In genomic region chr6:81648502-81648901, GRCh38 we compare ENCODE assay signal across 39 cellular contexts.
"Had no signal": no experiment of that assay in that cellular context is flagged by ENCODE, and none has a peak within 500 bp of the region (broad histone marks: within the 10 kb centered on the region; RNA-seq: fewer than 3 reads in every experiment).

No MANE protein-coding gene starts in this region.

- H3K27ac ChIP-seq: adrenal gland, ascending aorta, body of pancreas, brain microvascular endothelial cell, breast epithelium, cardiac muscle cell, colonic mucosa had no signal

- DNase-seq: activated effector memory CD4-positive, alpha-beta T cell treated with anti-CD3 and anti-CD28 coated beads, Interleukin-2, amount 50 U/mL, for 16 hours; activated effector memory CD4-positive, alpha-beta T cell treated with Interleukin-2 at 50 U/mL for 16 hours; activated gamma-delta T cell; activated gamma-delta T cell treated with Interleukin-2 at 50 U/mL for 16 hours; activated naive CD4-positive, alpha-beta T cell; activated naive CD4-positive, alpha-beta T cell treated with anti-CD3 and anti-CD28 coated beads for 36 hours; activated naive CD4-positive, alpha-beta T cell treated with anti-CD3 and anti-CD28 coated beads, Interleukin-2, amount 50 U/mL, for 16 hours; activated naive CD4-positive, alpha-beta T cell treated with Interleukin-2 at 50 U/mL for 16 hours; activated naive CD8-positive, alpha-beta T cell treated with anti-CD3 and anti-CD28 coated beads for 36 hours; activated naive CD8-positive, alpha-beta T cell treated with anti-CD3 and anti-CD28 coated beads, Interleukin-2, amount 10 ng/mL, durations not matched to agents 7 days and 5 days; activated naive CD8-positive, alpha-beta T cell treated with anti-CD3 and anti-CD28 coated beads, Interleukin-2, amount 50 U/mL, for 24 hours; activated T-cell treated with anti-CD3 and anti-CD28 coated beads, Interleukin-2, amount 50 U/mL, for 24 hours; activated T-cell treated with anti-CD3 and anti-CD28 coated beads, Interleukin-2, amount 50 U/mL, for 4 hours; activated T-cell treated with anti-CD3 and anti-CD28 coated beads, Interleukin-2, amount 50 U/mL, for 48 hours; activated T-cell treated with anti-CD3 and anti-CD28 coated beads, Interleukin-2, amount 50 U/mL, for 72 hours; adrenal gland; amniotic stem cell; amygdala; anterior cingulate cortex; aorta; body of pancreas; brain microvascular endothelial cell; caudate nucleus; central memory CD4-positive, alpha-beta T cell; cerebellar nuclear complex; colonic mucosa had no signal

- H3K27me3 Mint-ChIP-seq: activated naive CD4-positive, alpha-beta T cell treated with anti-CD3 and anti-CD28 coated beads, Interleukin-2, amount 50 U/mL, for 24 hours; activated naive CD8-positive, alpha-beta T cell; activated naive CD8-positive, alpha-beta T cell treated with anti-CD3 and anti-CD28 coated beads for 36 hours; activated naive CD8-positive, alpha-beta T cell treated with anti-CD3 and anti-CD28 coated beads, Interleukin-2, amount 10 ng/mL, durations not matched to agents 7 days and 5 days; activated naive CD8-positive, alpha-beta T cell treated with anti-CD3 and anti-CD28 coated beads, Interleukin-2, amount 50 U/mL, for 24 hours; activated T-cell treated with anti-CD3 and anti-CD28 coated beads, Interleukin-2, amount 50 U/mL, for 24 hours; activated T-helper 17 cell treated with anti-CD3 and anti-CD28 coated beads, Interleukin-2, amount 50 U/mL, for 72 hours; brain; central memory CD8-positive, alpha-beta T cell had no signal

- H3K9me3 Mint-ChIP-seq: activated naive CD4-positive, alpha-beta T cell treated with anti-CD3 and anti-CD28 coated beads for 36 hours; activated naive CD4-positive, alpha-beta T cell treated with anti-CD3 and anti-CD28 coated beads, Interleukin-2, amount 50 U/mL, for 24 hours; activated naive CD8-positive, alpha-beta T cell treated with anti-CD3 and anti-CD28 coated beads, Interleukin-2, amount 10 ng/mL, durations not matched to agents 7 days and 5 days; activated T-cell treated with anti-CD3 and anti-CD28 coated beads, Interleukin-2, amount 50 U/mL, for 24 hours; activated T-helper 1 cell treated with anti-CD3 and anti-CD28 coated beads, Interleukin-12 subunit alpha, Interleukin-12 subunit beta, Interleukin-2, Interleukin-4 antibody, amounts not matched to agents 30 ng/mL and 10 ng/mL and 1 ng/mL, durations not matched to agents 14 hours and 24 hours and 36 hours; activated T-helper 2 cell treated with anti-CD3 and anti-CD28 coated beads, Interferon-gamma antibody, Interleukin-2, Interleukin-4, amounts not matched to agents 10 μg/mL and 5 μg/mL and 100 μg/mL, durations not matched to agents 14 hours and 24 hours and 36 hours had no signal

- H3K27me3 ChIP-seq: adrenal gland, ascending aorta, brain microvascular endothelial cell, breast epithelium, cardiac muscle cell, colonic mucosa had no signal

- H3K36me3 Mint-ChIP-seq: activated naive CD4-positive, alpha-beta T cell treated with anti-CD3 and anti-CD28 coated beads, Interleukin-2, amount 50 U/mL, for 24 hours; activated naive CD8-positive, alpha-beta T cell; activated naive CD8-positive, alpha-beta T cell treated with anti-CD3 and anti-CD28 coated beads for 36 hours; activated naive CD8-positive, alpha-beta T cell treated with anti-CD3 and anti-CD28 coated beads, Interleukin-2, amount 10 ng/mL, durations not matched to agents 7 days and 5 days; brain had no signal

- H3K4me1 Mint-ChIP-seq: activated naive CD4-positive, alpha-beta T cell treated with anti-CD3 and anti-CD28 coated beads, Interleukin-2, amount 50 U/mL, for 24 hours; activated naive CD8-positive, alpha-beta T cell treated with anti-CD3 and anti-CD28 coated beads for 36 hours; activated naive CD8-positive, alpha-beta T cell treated with anti-CD3 and anti-CD28 coated beads, Interleukin-2, amount 10 ng/mL, durations not matched to agents 7 days and 5 days; activated naive CD8-positive, alpha-beta T cell treated with anti-CD3 and anti-CD28 coated beads, Interleukin-2, amount 50 U/mL, for 24 hours; activated T-helper 17 cell treated with anti-CD3 and anti-CD28 coated beads, Interleukin-2, amount 50 U/mL, for 72 hours; brain; central memory CD8-positive, alpha-beta T cell had no signal

- FAIRE-seq: astrocyte, bronchial epithelial cell, colon had no signal

- H3K4me1 ChIP-seq: adrenal gland, ascending aorta, body of pancreas, breast epithelium, colonic mucosa had no signal

- ATAC-seq: activated naive CD8-positive, alpha-beta T cell treated with anti-CD3 and anti-CD28 coated beads, Interleukin-2, amount 50 U/mL, for 24 hours; activated T-cell treated with anti-CD3 and anti-CD28 coated beads, Interleukin-2, amount 50 U/mL, for 4 hours; activated T-cell treated with anti-CD3 and anti-CD28 coated beads, Interleukin-2, amount 50 U/mL, for 72 hours; activated T-helper 17 cell treated with anti-CD3 and anti-CD28 coated beads, Interleukin-2, amount 50 U/mL, for 72 hours; body of pancreas had no signal

- H3K9me3 ChIP-seq: adrenal gland, ascending aorta, body of pancreas, breast epithelium, colonic mucosa had no signal

- H3K27ac Mint-ChIP-seq: activated naive CD4-positive, alpha-beta T cell treated with anti-CD3 and anti-CD28 coated beads for 36 hours; activated naive CD4-positive, alpha-beta T cell treated with anti-CD3 and anti-CD28 coated beads, Interleukin-2, amount 50 U/mL, for 24 hours; activated naive CD8-positive, alpha-beta T cell; activated naive CD8-positive, alpha-beta T cell treated with anti-CD3 and anti-CD28 coated beads for 36 hours; activated naive CD8-positive, alpha-beta T cell treated with anti-CD3 and anti-CD28 coated beads, Interleukin-2, amount 10 ng/mL, durations not matched to agents 7 days and 5 days; activated naive CD8-positive, alpha-beta T cell treated with anti-CD3 and anti-CD28 coated beads, Interleukin-2, amount 50 U/mL, for 24 hours; activated T-cell treated with anti-CD3 and anti-CD28 coated beads, Interleukin-2, amount 50 U/mL, for 24 hours; activated T-cell treated with anti-CD3 and anti-CD28 coated beads, Interleukin-2, amount 50 U/mL, for 72 hours; activated T-helper 1 cell treated with anti-CD3 and anti-CD28 coated beads, Interleukin-12 subunit alpha, Interleukin-12 subunit beta, Interleukin-2, Interleukin-4 antibody, amounts not matched to agents 30 ng/mL and 10 ng/mL and 1 ng/mL, durations not matched to agents 14 hours and 24 hours and 36 hours; activated T-helper 17 cell treated with anti-CD3 and anti-CD28 coated beads, Interleukin-2, amount 50 U/mL, for 72 hours; activated T-helper 2 cell treated with anti-CD3 and anti-CD28 coated beads, Interferon-gamma antibody, Interleukin-2, Interleukin-4, amounts not matched to agents 10 μg/mL and 5 μg/mL and 100 μg/mL, durations not matched to agents 14 hours and 24 hours and 36 hours; brain had no signal

- H3K36me3 ChIP-seq: adrenal gland, ascending aorta, brain microvascular endothelial cell, breast epithelium, cardiac muscle cell, colonic mucosa had no signal

- H3K4me3 ChIP-seq: adrenal gland, ascending aorta, body of pancreas, breast epithelium, cardiac muscle cell, colonic mucosa had no signal

- H3K4me3 Mint-ChIP-seq: activated naive CD4-positive, alpha-beta T cell treated with anti-CD3 and anti-CD28 coated beads for 36 hours; activated naive CD4-positive, alpha-beta T cell treated with anti-CD3 and anti-CD28 coated beads, Interleukin-2, amount 50 U/mL, for 24 hours; activated naive CD8-positive, alpha-beta T cell; activated naive CD8-positive, alpha-beta T cell treated with anti-CD3 and anti-CD28 coated beads for 36 hours; activated naive CD8-positive, alpha-beta T cell treated with anti-CD3 and anti-CD28 coated beads, Interleukin-2, amount 10 ng/mL, durations not matched to agents 7 days and 5 days; activated naive CD8-positive, alpha-beta T cell treated with anti-CD3 and anti-CD28 coated beads, Interleukin-2, amount 50 U/mL, for 24 hours; activated T-cell treated with anti-CD3 and anti-CD28 coated beads, Interleukin-2, amount 50 U/mL, for 24 hours; activated T-cell treated with anti-CD3 and anti-CD28 coated beads, Interleukin-2, amount 50 U/mL, for 4 hours; activated T-cell treated with anti-CD3 and anti-CD28 coated beads, Interleukin-2, amount 50 U/mL, for 72 hours; activated T-helper 1 cell treated with anti-CD3 and anti-CD28 coated beads, Interleukin-12 subunit alpha, Interleukin-12 subunit beta, Interleukin-2, Interleukin-4 antibody, amounts not matched to agents 30 ng/mL and 10 ng/mL and 1 ng/mL, durations not matched to agents 14 hours and 24 hours and 36 hours; activated T-helper 17 cell treated with anti-CD3 and anti-CD28 coated beads, Interleukin-2, amount 50 U/mL, for 72 hours; brain; central memory CD8-positive, alpha-beta T cell had no signal
